Comparison of ENCODE assay signal across 7 cellular contexts in the genomic region with DNA sequence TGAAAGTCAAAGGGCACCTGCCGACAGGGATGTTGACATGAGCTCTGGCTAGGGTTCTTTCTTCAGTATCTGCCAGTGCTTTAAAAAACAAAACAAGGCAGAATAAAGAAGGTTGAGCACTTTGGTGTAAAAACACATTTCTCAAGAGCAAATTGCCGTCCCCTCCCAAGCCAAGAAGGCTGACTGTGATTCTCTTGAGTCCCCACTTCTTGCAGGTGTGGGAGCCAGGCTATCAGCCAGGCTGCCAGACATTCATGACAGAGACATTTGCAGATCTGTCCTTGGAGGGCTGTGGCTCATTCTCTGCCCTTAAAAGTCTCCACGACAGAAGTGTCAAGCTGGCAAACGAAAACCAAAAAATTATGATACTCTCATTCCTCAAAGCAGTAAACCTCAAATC.
"Had no signal": no experiment of that assay in that cellular context is flagged by ENCODE, and none has a peak within 500 bp of the region (broad histone marks: within the 10 kb centered on the region; RNA-seq: fewer than 3 reads in every experiment).

No MANE protein-coding gene starts in this region.

- FAIRE-seq: HepG2, K562 had no signal

- H3K27ac ChIP-seq: HL-60, KMS-11 had no signal

- DNase-seq: IMR-90, KBM-7, KG1 had no signal

- H3K4me3 ChIP-seq: K562 had no signal

- H3K4me2 ChIP-seq: KMS-11 had no signal

- H3K9ac ChIP-seq: KMS-11 had no signal

- ATAC-seq: HepG2, K562 had no signal
